ENCODE assay signal across 1 cellular context in genomic region chr3:101561630-101562328, GRCh38.
TF ChIP-seq lines count a peak whose summit lies in the region.

Gene TRMT10C, plus strand, starts transcription at chr3:101561868. Its CDS starts 2,914 bp downstream, at chr3:101564782.

TF ChIP-seq in GM12878, 131 proteins besides CTCF, POLR2A, EP300 and RAD21 (continued from another document and continues in another):
- TF ChIP-seq IRF5 (IDR thresholded peaks at IDR 0.05; ENCODE audit: borderline replicate concordance) = no peak
- TF ChIP-seq SIX5 (IDR thresholded peaks at IDR 0.05; ENCODE audit: low read depth, low read length, severe bottlenecking) = peak; percentile 37
- TF ChIP-seq BCL3 (IDR thresholded peaks at IDR 0.05; ENCODE audit: borderline replicate concordance, insufficient read depth, low read depth, low read length, poor library complexity, severe bottlenecking) = no peak
- TF ChIP-seq KAT2A (conservative IDR thresholded peaks at IDR 0.05; ENCODE audit: control insufficient read depth, low read depth, low read length) = no peak
- no peak for TF ChIP-seq TBL1XR1 (IDR thresholded peaks at IDR 0.05; ENCODE audit: low read depth, low read length)
- TF ChIP-seq CUX1 (IDR thresholded peaks at IDR 0.05; ENCODE audit: insufficient replicate concordance, low read depth, low read length) = no peak
- TF ChIP-seq EZH2 (IDR thresholded peaks at IDR 0.05; ENCODE audit: borderline replicate concordance, control insufficient read depth, low read depth, low read length) = no peak
- TF ChIP-seq PRDM15 (CRISPR knock-in tag; IDR thresholded peaks at IDR 0.05) = no peak
- TF ChIP-seq CREB1 (IDR thresholded peaks at IDR 0.05; ENCODE audit: low read depth) = peak; percentile 99
- 0 out of 2 replicates have a peak, but pooled peaks have one; percentile 35 for TF ChIP-seq TCF7 (IDR thresholded peaks at IDR 0.05; ENCODE audit: borderline replicate concordance)
- peak; percentile 58 for TF ChIP-seq RUNX3 (IDR thresholded peaks at IDR 0.05; ENCODE audit: low read length)
- TF ChIP-seq CBX3 (IDR thresholded peaks at IDR 0.05; ENCODE audit: borderline replicate concordance, low read depth) = no peak
- TF ChIP-seq MYC (IDR thresholded peaks at IDR 0.05; ENCODE audit: insufficient read depth, insufficient read length, insufficient replicate concordance, low read length, severe bottlenecking) = peak; percentile 86
- TF ChIP-seq RCOR1 (conservative IDR thresholded peaks at IDR 0.05; ENCODE audit: low read depth, low read length) = no peak
- TF ChIP-seq IKZF2 (IDR thresholded peaks at IDR 0.05) = no peak
- peak; percentile 98 for TF ChIP-seq POLR2AphosphoS5 (IDR thresholded peaks at IDR 0.05; ENCODE audit: low read length)
- no peak for TF ChIP-seq SMC3 (IDR thresholded peaks at IDR 0.05; ENCODE audit: borderline replicate concordance, low read length)
- TF ChIP-seq NRF1 (conservative IDR thresholded peaks at IDR 0.05; ENCODE audit: low read depth, low read length) = no peak
- TF ChIP-seq STAT1 (conservative IDR thresholded peaks at IDR 0.05) = no peak
- no peak for TF ChIP-seq CEBPB (IDR thresholded peaks at IDR 0.05; ENCODE audit: borderline replicate concordance in 1 of 2, low read depth in 2 of 2, low read length in 2 of 2)
- TF ChIP-seq ZNF687 (IDR thresholded peaks at IDR 0.05) = peak; percentile 87
- TF ChIP-seq CEBPZ (IDR thresholded peaks at IDR 0.05; ENCODE audit: low read depth, low read length) = peak; percentile 62; the same call in 1 of the 2 replicates
- no peak for TF ChIP-seq ZBTB11 (CRISPR knock-in tag; IDR thresholded peaks at IDR 0.05)
- TF ChIP-seq CHD1 (IDR thresholded peaks at IDR 0.05; ENCODE audit: low read depth, low read length) = no peak
- TF ChIP-seq SUZ12 (IDR thresholded peaks at IDR 0.05; ENCODE audit: unreplicated experiment) = no peak
- TF ChIP-seq PAX8 (IDR thresholded peaks at IDR 0.05) = no peak
- TF ChIP-seq ATF3 (IDR thresholded peaks at IDR 0.05; ENCODE audit: borderline replicate concordance, extremely low read depth, low read depth, low read length) = peak; percentile 57; the same call in 1 of the 2 replicates
- TF ChIP-seq ZNF207 (IDR thresholded peaks at IDR 0.05; ENCODE audit: borderline replicate concordance) = no peak
- no peak for TF ChIP-seq RFX5 (IDR thresholded peaks at IDR 0.05; ENCODE audit: low read depth, low read length)
- peak; percentile 63; the same call in 1 of the 2 replicates for TF ChIP-seq TCF12 (IDR thresholded peaks at IDR 0.05; ENCODE audit: low read depth, low read length)
